26 cellular contexts compared by ENCODE assay signal in genomic region chr3:128176270-128176831, GRCh38.
"Had no signal": no experiment of that assay in that cellular context is flagged by ENCODE, and none has a peak within 500 bp of the region (broad histone marks: within the 10 kb centered on the region; RNA-seq: fewer than 3 reads in every experiment).

No MANE protein-coding gene starts in this region.

- H3K27me3 Mint-ChIP-seq: activated CD4-positive, alpha-beta T cell treated with anti-CD3 and anti-CD28 coated beads for 36 hours; activated CD8-positive, alpha-beta T cell treated with anti-CD3 and anti-CD28 coated beads for 36 hours; activated naive CD8-positive, alpha-beta T cell treated with anti-CD3 and anti-CD28 coated beads, Interleukin-2, amount 10 ng/mL, durations not matched to agents 7 days and 5 days had no signal

- H3K9me3 Mint-ChIP-seq: activated CD8-positive, alpha-beta T cell treated with anti-CD3 and anti-CD28 coated beads for 36 hours; activated naive CD8-positive, alpha-beta T cell treated with anti-CD3 and anti-CD28 coated beads, Interleukin-2, amount 10 ng/mL, durations not matched to agents 7 days and 5 days; activated T-helper 1 cell treated with anti-CD3 and anti-CD28 coated beads, Interleukin-12 subunit alpha, Interleukin-12 subunit beta, Interleukin-2, Interleukin-4 antibody, amounts not matched to agents 30 ng/mL and 10 ng/mL and 1 ng/mL, durations not matched to agents 14 hours and 24 hours and 36 hours; T-helper 2 cell treated with Interferon-gamma antibody and Interleukin-4, amounts not matched to agents 5 μg/mL and 100 μg/mL, for 36 hours had no signal

- H3K27me3 ChIP-seq: adrenal gland, Peyer's patch, SJCRH30 had no signal

- H3K27ac ChIP-seq: adrenal gland, Peyer's patch, RWPE1, SJCRH30, VCaP had no signal

- H3K4me3 Mint-ChIP-seq: activated CD4-positive, alpha-beta T cell treated with anti-CD3 and anti-CD28 coated beads for 36 hours; activated CD8-positive, alpha-beta T cell treated with anti-CD3 and anti-CD28 coated beads for 36 hours; activated naive CD8-positive, alpha-beta T cell treated with anti-CD3 and anti-CD28 coated beads, Interleukin-2, amount 10 ng/mL, durations not matched to agents 7 days and 5 days; activated T-helper 1 cell treated with anti-CD3 and anti-CD28 coated beads, Interleukin-12 subunit alpha, Interleukin-12 subunit beta, Interleukin-2, Interleukin-4 antibody, amounts not matched to agents 30 ng/mL and 10 ng/mL and 1 ng/mL, durations not matched to agents 14 hours and 24 hours and 36 hours; T-helper 2 cell treated with Interferon-gamma antibody and Interleukin-4, amounts not matched to agents 5 μg/mL and 100 μg/mL, for 36 hours had no signal

- ATAC-seq: activated CD4-positive, alpha-beta T cell treated with anti-CD3 and anti-CD28 coated beads for 36 hours; activated CD8-positive, alpha-beta T cell treated with anti-CD3 and anti-CD28 coated beads for 36 hours; SK-N-SH treated with all-trans-retinoic acid at 6 μM for 48 hours had no signal

- H3K9me3 ChIP-seq: adrenal gland, Peyer's patch, SJCRH30 had no signal

- DNase-seq: activated CD4-positive, alpha-beta T cell treated with anti-CD3 and anti-CD28 coated beads for 36 hours; activated CD4-positive, alpha-beta T cell treated with anti-CD3 and anti-CD28 coated beads, Interleukin-2, amount 50 U/mL, for 1 hour; activated CD8-positive, alpha-beta memory T cell treated with anti-CD3 and anti-CD28 coated beads, Interleukin-2, amount 50 U/mL, for 4 hours; activated CD8-positive, alpha-beta T cell treated with anti-CD3 and anti-CD28 coated beads for 36 hours; activated effector memory CD4-positive, alpha-beta T cell treated with Interleukin-2 at 50 U/mL for 16 hours; activated naive CD4-positive, alpha-beta T cell; activated naive CD8-positive, alpha-beta T cell treated with anti-CD3 and anti-CD28 coated beads, Interleukin-2, amount 10 ng/mL, durations not matched to agents 7 days and 5 days; adrenal gland; anterior cingulate cortex; MM.1S; NCI-H1105 treated with DMSO at 0.1 percent for 48 hours; NCI-H1436 treated with DMSO at 0.1 percent for 48 hours; NCI-H187; NCI-H2081; NCI-H510A treated with DMSO at 0.1 percent for 48 hours; NCI-H69; NK-92 treated with Interleukin-12 subunit alpha and Interleukin-12 subunit beta, amount 100 ng/mL, for 24 hours; Peyer's patch; Right ventricle myocardium superior; SJCRH30; SW 1271 had no signal

- H3K4me1 ChIP-seq: Peyer's patch, SJCRH30 had no signal

- H3K36me3 ChIP-seq: adrenal gland, Peyer's patch, SJCRH30 had no signal

- H3K27ac Mint-ChIP-seq: activated CD4-positive, alpha-beta T cell treated with anti-CD3 and anti-CD28 coated beads for 36 hours; activated CD8-positive, alpha-beta T cell treated with anti-CD3 and anti-CD28 coated beads for 36 hours; activated naive CD8-positive, alpha-beta T cell treated with anti-CD3 and anti-CD28 coated beads, Interleukin-2, amount 10 ng/mL, durations not matched to agents 7 days and 5 days; activated T-helper 1 cell treated with anti-CD3 and anti-CD28 coated beads, Interleukin-12 subunit alpha, Interleukin-12 subunit beta, Interleukin-2, Interleukin-4 antibody, amounts not matched to agents 30 ng/mL and 10 ng/mL and 1 ng/mL, durations not matched to agents 14 hours and 24 hours and 36 hours; T-helper 2 cell treated with Interferon-gamma antibody and Interleukin-4, amounts not matched to agents 5 μg/mL and 100 μg/mL, for 36 hours had no signal

- H3K4me3 ChIP-seq: adrenal gland, Peyer's patch, SJCRH30 had no signal
